In genomic region chr1:180248176-180248575, GRCh38 we compare ENCODE assay signal across 26 cellular contexts. TPM values are rescaled to one million over a fixed set of nuclear protein-coding genes. Genes with fewer than 3 reads are reported as not detected.
"Had no signal": no experiment of that assay in that cellular context is flagged by ENCODE, and none has a peak within 500 bp of the region (broad histone marks: within the 10 kb centered on the region; RNA-seq: fewer than 3 reads in every experiment).

No MANE protein-coding gene starts in this region.

- FAIRE-seq: endometrium, keratinocyte, pancreas, urothelium cell line had no signal

- H3K4me3 ChIP-seq: coronary artery, esophagus squamous epithelium, mucosa of descending colon, pancreas, testis, tibial artery had no signal

- H3K9me3 Mint-ChIP-seq: effector memory CD8-positive, alpha-beta T cell; mesothelial cell of epicardium; naive B cell; nephron progenitor cell; stimulated activated effector memory CD8-positive, alpha-beta T cell treated with anti-CD3 and anti-CD28 coated beads, Interleukin-12 subunit alpha, Interleukin-12 subunit beta, amount 100 ng/mL, for 72 hours; type B pancreatic cell had no signal

- H3K36me3 Mint-ChIP-seq: mesothelial cell of epicardium; naive B cell; stimulated activated effector memory CD8-positive, alpha-beta T cell treated with anti-CD3 and anti-CD28 coated beads, Interleukin-12 subunit alpha, Interleukin-12 subunit beta, amount 100 ng/mL, for 72 hours; type B pancreatic cell had no signal

- DNase-seq: dermis blood vessel endothelial cell; effector memory CD8-positive, alpha-beta T cell; erythroblast; esophagus squamous epithelium; foreskin melanocyte; mesenchymal stem cell; mucosa of descending colon; naive B cell; nephron progenitor cell; stimulated activated CD4-positive, alpha-beta T cell treated with anti-CD3 and anti-CD28 coated beads, Interleukin-2, amount 100 ng/mL, for 24 hours; stimulated activated CD4-positive, alpha-beta T cell treated with anti-CD3 and anti-CD28 coated beads, Interleukin-4, amount 100 ng/mL, for 24 hours; stimulated activated naive CD8-positive, alpha-beta T cell treated with anti-CD3 and anti-CD28 coated beads, Interleukin-15, Interleukin-2, amounts not matched to agents 100 U/mL and 50 U/mL, for 24 hours; substantia nigra; testis had no signal

- H3K4me1 ChIP-seq: esophagus squamous epithelium, pancreas, testis, tibial artery had no signal

- H3K4me3 Mint-ChIP-seq: effector memory CD8-positive, alpha-beta T cell; mesothelial cell of epicardium; nephron progenitor cell; stimulated activated effector memory CD8-positive, alpha-beta T cell treated with anti-CD3 and anti-CD28 coated beads, Interleukin-12 subunit alpha, Interleukin-12 subunit beta, amount 100 ng/mL, for 72 hours; type B pancreatic cell had no signal

- H3K27ac ChIP-seq: coronary artery, esophagus squamous epithelium, pancreas, testis, tibial artery had no signal

- H3K27me3 ChIP-seq: pancreas, testis had no signal

- H3K27ac Mint-ChIP-seq: effector memory CD8-positive, alpha-beta T cell; mesothelial cell of epicardium; naive B cell; nephron progenitor cell; stimulated activated effector memory CD8-positive, alpha-beta T cell treated with anti-CD3 and anti-CD28 coated beads, Interleukin-12 subunit alpha, Interleukin-12 subunit beta, amount 100 ng/mL, for 72 hours; type B pancreatic cell had no signal

- H3K4me1 Mint-ChIP-seq: mesothelial cell of epicardium had no signal

- ATAC-seq: effector memory CD8-positive, alpha-beta T cell; mucosa of descending colon; pancreas; sciatic nerve; stimulated activated effector memory CD8-positive, alpha-beta T cell treated with anti-CD3 and anti-CD28 coated beads, Interleukin-12 subunit alpha, Interleukin-12 subunit beta, amount 100 ng/mL, for 72 hours; stimulated activated naive CD8-positive, alpha-beta T cell treated with anti-CD3 and anti-CD28 coated beads, Interleukin-15, Interleukin-2, amounts not matched to agents 100 U/mL and 50 U/mL, for 24 hours had no signal

- H3K9me3 ChIP-seq: esophagus squamous epithelium, mucosa of descending colon, pancreas, testis, tibial artery had no signal

- H3K36me3 ChIP-seq: esophagus squamous epithelium, pancreas, tibial artery had no signal

RNA-seq across cellular contexts. Expression of gene LHX4, which starts 18.1 kb away (rescaled TPM):
- total RNA-seq: dermis blood vessel endothelial cell, lung microvascular endothelial cell, sciatic nerve, skeletal muscle tissue had no signal
- polyA plus RNA-seq: keratinocyte had no signal
